ENCODE assay signal across 1 cellular context in the genomic region with DNA sequence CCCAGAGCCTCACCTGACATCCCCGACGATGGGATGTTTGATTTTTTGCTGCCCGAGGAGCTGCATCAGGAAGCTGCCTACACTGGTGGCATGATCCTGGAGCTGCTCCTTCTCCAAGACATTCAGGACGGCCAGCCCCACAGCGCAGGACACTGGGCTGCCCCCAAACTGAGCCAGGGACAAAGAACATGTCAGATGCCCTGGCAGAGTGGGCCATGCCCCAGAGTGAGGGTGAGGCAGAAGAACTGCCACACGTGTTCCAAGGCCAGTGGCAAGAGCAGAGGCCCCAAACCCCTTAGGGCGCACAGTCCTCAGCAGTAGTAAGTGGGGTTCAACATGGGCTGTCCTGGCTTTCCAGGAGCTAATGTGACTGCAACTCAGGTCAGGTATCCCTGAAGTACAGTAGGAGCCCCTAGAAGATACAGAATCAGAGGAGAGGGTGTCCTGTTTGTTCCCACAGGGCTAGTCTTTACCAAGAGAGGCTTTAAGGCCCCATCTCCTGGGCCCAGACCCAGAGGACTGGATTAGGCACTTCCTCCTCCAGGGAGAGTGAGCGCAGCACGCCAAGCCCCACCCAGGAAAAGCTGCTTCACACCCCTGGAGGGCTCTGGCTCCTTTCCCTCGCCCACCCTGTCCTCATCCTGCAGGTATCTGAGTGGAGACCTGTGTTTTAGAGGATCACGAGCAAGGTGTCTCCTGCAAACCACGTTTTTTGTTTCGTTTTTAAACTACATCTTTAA.
TF ChIP-seq lines count a peak whose summit lies in the region.

No MANE protein-coding gene starts in this region.

TF ChIP-seq in K562, 482 proteins besides CTCF, POLR2A, EP300 and RAD21:
- TF ChIP-seq SUPT5H (IDR thresholded peaks at IDR 0.05) (0 out of 2 replicates have a peak, but pooled peaks have one; percentile 12), POLR2G (IDR thresholded peaks at IDR 0.05; ENCODE audit: low read depth, low read length) (peak; percentile 72), SPI1 (IDR thresholded peaks at IDR 0.05; ENCODE audit: borderline replicate concordance, low read depth, low read length) (peak; percentile 28; the same call in 1 of the 2 replicates), MYC (IDR thresholded peaks at IDR 0.05; ENCODE audit: low read depth, low read length) (no peak), MYC (CRISPR knock-in tag; IDR thresholded peaks at IDR 0.05; ENCODE audit: borderline replicate concordance, low read depth) (no peak), ZNF717 (CRISPR knock-in tag; IDR thresholded peaks at IDR 0.05) (no peak), GABPA (tag; conservative IDR thresholded peaks at IDR 0.05; ENCODE audit: low read depth) (no peak), POLR3G (IDR thresholded peaks at IDR 0.05; ENCODE audit: extremely low read depth, insufficient read length, insufficient replicate concordance) (no peak), ZBTB49 (CRISPR knock-in tag; IDR thresholded peaks at IDR 0.05; ENCODE audit: borderline replicate concordance) (no peak), RBFOX2 (IDR thresholded peaks at IDR 0.05; ENCODE audit: low read depth, low read length) (peak; percentile 44; the same call in 1 of the 2 replicates), MED1 (CRISPR knock-in tag; IDR thresholded peaks at IDR 0.05; ENCODE audit: borderline replicate concordance) (no peak)
- TF ChIP-seq, protein P1, sequence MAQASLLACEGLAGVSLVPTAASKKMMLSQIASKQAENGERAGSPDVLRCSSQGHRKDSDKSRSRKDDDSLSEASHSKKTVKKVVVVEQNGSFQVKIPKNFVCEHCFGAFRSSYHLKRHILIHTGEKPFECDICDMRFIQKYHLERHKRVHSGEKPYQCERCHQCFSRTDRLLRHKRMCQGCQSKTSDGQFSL (CRISPR knock-in tag; IDR thresholded peaks at IDR 0.05), result no peak
- TF ChIP-seq, protein P1 (tag; IDR thresholded peaks at IDR 0.05), result no peak
TF ChIP-seq in K562: peak in this region for 4.
